1 cellular context compared by ENCODE assay signal in genomic region chr17:79030636-79031035, GRCh38. TPM values are rescaled to one million over a fixed set of nuclear protein-coding genes. Genes with fewer than 3 reads are reported as not detected.
"Had no signal": no experiment of that assay in that cellular context is flagged by ENCODE, and none has a peak within 500 bp of the region (broad histone marks: within the 10 kb centered on the region; RNA-seq: fewer than 3 reads in every experiment).

No MANE protein-coding gene starts in this region.

RNA-seq across cellular contexts. Expression of gene C1QTNF1, which starts 6.7 kb away (rescaled TPM):
- total RNA-seq: OCI-LY7 had no signal
